In the genomic region with DNA sequence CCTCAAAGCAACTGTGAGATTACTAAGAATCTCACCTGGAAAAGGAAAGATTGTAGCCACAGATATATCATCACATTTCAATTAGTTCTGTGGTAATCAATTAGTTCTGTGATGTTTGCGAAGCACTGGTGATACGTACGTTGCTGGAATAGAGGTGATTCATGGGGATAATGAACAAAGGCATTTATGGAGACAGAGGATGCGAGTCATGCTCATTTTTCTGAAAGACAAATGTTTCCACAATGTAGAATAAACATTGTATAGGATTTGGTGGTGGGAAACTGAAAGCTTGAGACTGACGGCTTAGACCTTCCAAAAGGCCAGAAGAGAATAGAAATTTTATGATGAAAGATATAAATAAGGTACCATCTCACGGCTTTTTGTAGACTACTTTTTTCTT, we compare ENCODE assay signal across 17 cellular contexts.
"Had no signal": no experiment of that assay in that cellular context is flagged by ENCODE, and none has a peak within 500 bp of the region (broad histone marks: within the 10 kb centered on the region; RNA-seq: fewer than 3 reads in every experiment).

No MANE protein-coding gene starts in this region.

- H3K36me3 ChIP-seq: adrenal gland, tibial artery, WERI-Rb-1 had no signal

- ATAC-seq: left lobe of liver; stimulated activated naive CD8-positive, alpha-beta T cell treated with anti-CD3 and anti-CD28 coated beads, Interleukin-15, Interleukin-2, amounts not matched to agents 100 U/mL and 50 U/mL, for 24 hours; T-helper 17 cell had no signal

- H3K27ac ChIP-seq: adrenal gland, epithelial cell of prostate, tibial artery, WERI-Rb-1 had no signal

- H3K9me3 ChIP-seq: adrenal gland, tibial artery had no signal

- H3K4me1 ChIP-seq: adrenal gland, tibial artery had no signal

- DNase-seq: activated CD4-positive, alpha-beta T cell treated with anti-CD3 and anti-CD28 coated beads for 1 hour; activated gamma-delta T cell; adrenal gland; effector memory CD4-positive, alpha-beta T cell; head of caudate nucleus; midbrain; nucleus accumbens; stimulated activated CD4-positive, alpha-beta T cell treated with anti-CD3 and anti-CD28 coated beads, Interleukin-12 subunit alpha, Interleukin-12 subunit beta, amount 100 ng/mL, for 4 hours; stimulated activated CD4-positive, alpha-beta T cell treated with anti-CD3 and anti-CD28 coated beads, Interleukin-1b, Interleukin-23, amount 100 ng/mL, for 48 hours; stimulated activated naive CD8-positive, alpha-beta T cell treated with anti-CD3 and anti-CD28 coated beads, Interleukin-15, Interleukin-2, amounts not matched to agents 100 U/mL and 50 U/mL, for 24 hours; substantia nigra; T-helper 17 cell; tibial artery; WERI-Rb-1 had no signal

- H3K27me3 ChIP-seq: adrenal gland, tibial artery had no signal

- H3K4me3 ChIP-seq: adrenal gland, lung, tibial artery had no signal
